Comparison of ENCODE assay signal across 16 cellular contexts in genomic region chr15:57251941-57252340, GRCh38.
A peak's percentile ranks its signal among the peaks of the same experiment; 100 is the strongest.
DNase-seq lines count a peak whose midpoint lies in the region; ATAC-seq, FAIRE-seq and TF ChIP-seq lines count a peak whose summit lies in the region.
"Had no signal": no experiment of that assay in that cellular context is flagged by ENCODE, and none has a peak within 500 bp of the region (broad histone marks: within the 10 kb centered on the region; RNA-seq: fewer than 3 reads in every experiment).

No MANE protein-coding gene starts in this region.

- H3K27me3 ChIP-seq in GM23338 (ENCODE audit: insufficient read depth): no peaks in the 10 kb centered on the region
- no peaks in the 10 kb centered on the region for H3K27me3 ChIP-seq in astrocyte (ENCODE audit: insufficient read depth, low read length)
- H3K27me3 ChIP-seq: breast epithelium, left lung had no signal

- H3K4me2 ChIP-seq in GM23338 (no peak overlapping the region), astrocyte (ENCODE audit: low read length) (peak overlapping the region; percentile 65)

- H3K9me3 Mint-ChIP-seq in GM23338 (peaks cover 3% of the 10 kb centered on the region; the same call in 1 of the 3 replicates), astrocyte (ENCODE audit: unreplicated experiment) (no peaks in the 10 kb centered on the region)
- H3K9me3 Mint-ChIP-seq: effector memory CD8-positive, alpha-beta T cell; natural killer cell had no signal

- peaks cover 2% of the 10 kb centered on the region for H3K9me3 ChIP-seq in astrocyte (ENCODE audit: insufficient read depth, low read depth, low read length)
- H3K9me3 ChIP-seq: breast epithelium, left lung had no signal

- H3K4me1 ChIP-seq in GM23338 (ENCODE audit: insufficient read depth) (peaks cover 28% of the 10 kb centered on the region), astrocyte (ENCODE audit: insufficient read depth, low read length) (peaks cover 5% of the 10 kb centered on the region)
- H3K4me1 ChIP-seq: breast epithelium, left lung had no signal

- H3K4me1 Mint-ChIP-seq in GM23338 (peaks cover 38% of the 10 kb centered on the region), astrocyte (ENCODE audit: low read depth, unreplicated experiment) (peaks cover 4% of the 10 kb centered on the region)

- H3K4me3 ChIP-seq in GM23338 (no peak overlapping the region), astrocyte (ENCODE audit: insufficient read depth, low read depth, low read length) (no peak overlapping the region), fibroblast of villous mesenchyme (ENCODE audit: low read depth, low read length) (no peak overlapping the region)
- H3K4me3 ChIP-seq: breast epithelium, left lung had no signal

- H3K27ac Mint-ChIP-seq in GM23338: peak overlapping the region; percentile 91
- H3K27ac Mint-ChIP-seq in astrocyte (ENCODE audit: unreplicated experiment): no peak overlapping the region
- H3K27ac Mint-ChIP-seq: effector memory CD8-positive, alpha-beta T cell; natural killer cell had no signal

- no peaks in the 10 kb centered on the region for H3F3A ChIP-seq in GM23338 (replicated peaks; ENCODE audit: low read depth)

- H3K9me2 ChIP-seq in GM23338 (ENCODE audit: insufficient read depth): no peaks in the 10 kb centered on the region

- no peaks in the 10 kb centered on the region for H3K79me2 ChIP-seq in GM23338 (replicated peaks; ENCODE audit: insufficient read depth)
- no peaks in the 10 kb centered on the region for H3K79me2 ChIP-seq in astrocyte (ENCODE audit: insufficient read depth, low read length)

- H3K27ac ChIP-seq in GM23338 (ENCODE audit: low read depth): peak overlapping the region; percentile 37
- peak overlapping the region; percentile 49 for H3K27ac ChIP-seq in astrocyte (ENCODE audit: low read depth, low read length)
- H3K27ac ChIP-seq: breast epithelium, left lung had no signal

- H4K20me1 ChIP-seq in GM23338 (replicated peaks; ENCODE audit: insufficient read depth) (no peaks in the 10 kb centered on the region), astrocyte (ENCODE audit: insufficient read depth, low read length) (no peaks in the 10 kb centered on the region)

- ATAC-seq in GM23338: no peak
- no peak for ATAC-seq in HG03460 (IDR thresholded peaks at IDR 0.05; ENCODE audit: unreplicated experiment)
- ATAC-seq: effector memory CD8-positive, alpha-beta T cell; HCT116; left lung; natural killer cell; right cardiac atrium had no signal

- H3K36me3 ChIP-seq in GM23338 (ENCODE audit: insufficient read depth): no peaks in the 10 kb centered on the region
- peaks cover 26% of the 10 kb centered on the region for H3K36me3 ChIP-seq in astrocyte (ENCODE audit: insufficient read depth, low read length)
- H3K36me3 ChIP-seq: breast epithelium had no signal

- peak; percentile 79 for FAIRE-seq in astrocyte (lab: Jason Lieb, UNC)

- peaks cover 65% of the 10 kb centered on the region for H3K36me3 Mint-ChIP-seq in GM23338 (ENCODE audit: low read depth)
- peaks cover 2% of the 10 kb centered on the region for H3K36me3 Mint-ChIP-seq in astrocyte (ENCODE audit: low read depth, unreplicated experiment)
- H3K36me3 Mint-ChIP-seq: natural killer cell had no signal

- no peak overlapping the region for H2AFZ ChIP-seq in GM23338
- H2AFZ ChIP-seq in astrocyte (ENCODE audit: low read depth, low read length): no peak overlapping the region

- H3K9ac ChIP-seq in astrocyte (ENCODE audit: low read length): peak overlapping the region; percentile 24

- H3K4me3 Mint-ChIP-seq in GM23338 (no peak overlapping the region), astrocyte (ENCODE audit: unreplicated experiment) (no peak overlapping the region)
- H3K4me3 Mint-ChIP-seq: effector memory CD8-positive, alpha-beta T cell; natural killer cell had no signal

- no peak for DNase-seq in GM23338 (ENCODE audit: low spot score)
- DNase-seq in astrocyte (ENCODE audit: low read depth): peak; percentile 55
- DNase-seq in fibroblast of villous mesenchyme (ENCODE audit: low read depth): peak; percentile 72
- DNase-seq in occipital lobe (lab: John Stamatoyannopoulos, UW): no peak
- DNase-seq in T-helper 2 cell: no peak
- no peak for DNase-seq in NCI-H128 (lab: John Stamatoyannopoulos, UW; ENCODE audit: unreplicated experiment)
- DNase-seq: activated CD8-positive, alpha-beta memory T cell treated with anti-CD3 and anti-CD28 coated beads for 24 hours; activated gamma-delta T cell treated with Interleukin-2 at 50 U/mL for 16 hours; effector memory CD8-positive, alpha-beta T cell; left lung; natural killer cell; right cardiac atrium; stimulated activated CD4-positive, alpha-beta T cell treated with anti-CD3 and anti-CD28 coated beads, Interleukin-4, amount 100 ng/mL, for 24 hours had no signal

- TF ChIP-seq CTCF in GM23338 (conservative IDR thresholded peaks at IDR 0.05; ENCODE audit: low read depth in 2 of 2) (no peak), astrocyte (IDR thresholded peaks at IDR 0.05; ENCODE audit: insufficient read depth, low read depth, low read length) (no peak), fibroblast of villous mesenchyme (IDR thresholded peaks at IDR 0.05; ENCODE audit: insufficient read depth, low read depth, low read length) (no peak)

- H3K27me3 Mint-ChIP-seq in GM23338 (ENCODE audit: insufficient read depth, low read depth, poor library complexity) (no peaks in the 10 kb centered on the region), astrocyte (ENCODE audit: low read depth, unreplicated experiment) (no peaks in the 10 kb centered on the region)
- H3K27me3 Mint-ChIP-seq: effector memory CD8-positive, alpha-beta T cell had no signal

TF ChIP-seq in GM23338, 12 proteins besides CTCF, POLR2A, EP300 and RAD21 (continues in another document):
- no peak for TF ChIP-seq POLR2AphosphoS5 (IDR thresholded peaks at IDR 0.05; ENCODE audit: low read depth)
- no peak for TF ChIP-seq CREB1 (CRISPR knock-in tag; IDR thresholded peaks at IDR 0.05; ENCODE audit: low read depth)
- TF ChIP-seq ZNF462 (CRISPR knock-in tag; IDR thresholded peaks at IDR 0.05): no peak
- TF ChIP-seq ETS1 (IDR thresholded peaks at IDR 0.05): no peak

Comparison
In these comparisons a context has a peak if more than half of its experiments do, and no peak if none do; other contexts are left out.
1. DNase-seq: peak in astrocyte (single experiment) and fibroblast of villous mesenchyme (single experiment); none in GM23338 (single experiment), occipital lobe (single experiment), T-helper 2 cell (0 of 5) and NCI-H128 (single experiment).